Comparison of ENCODE assay signal across 8 cellular contexts in genomic region chr18:61581578-61582204, GRCh38.
DNase-seq lines count a peak whose midpoint lies in the region; ATAC-seq and TF ChIP-seq lines count a peak whose summit lies in the region.

No MANE protein-coding gene starts in this region.

- TF ChIP-seq CTCF in BJ (IDR thresholded peaks at IDR 0.05; ENCODE audit: insufficient read depth, low read depth, low read length) (peak; percentile 99), epithelial cell of esophagus (IDR thresholded peaks at IDR 0.05; ENCODE audit: insufficient read depth, low read depth, low read length, missing control alignments) (peak; percentile 89)

- CTCF ChIA-PET in BJ (lab: Yijun Ruan, JAX), result interaction anchor here (0.6 to 2.9 kb wide), 30 partner anchors 9 to 551 kb away, joined by 3 to 24 read pairs (median 4); no protein-coding TSS in a partner anchor

- H3K4me3 ChIP-seq in BJ (ENCODE audit: low read depth, low read length) (peak overlapping the region; percentile 43), epithelial cell of esophagus (ENCODE audit: low read length) (peak overlapping the region; percentile 43)

- no peaks in the 10 kb centered on the region for H3K36me3 ChIP-seq in BJ (ENCODE audit: control insufficient read depth, insufficient read depth, low read length)

- DNase-seq in BJ (ENCODE audit: low read depth) (no peak), GM19238 (ENCODE audit: insufficient read length, low spot score) (peak; percentile 48), NCI-H82 treated with DMSO at 0.1 percent for 48 hours (lab: John Stamatoyannopoulos, UW; ENCODE audit: unreplicated experiment) (peak; percentile 24), epithelial cell of esophagus (ENCODE audit: low read depth) (peak; percentile 69), middle frontal gyrus (ENCODE audit: extremely low spot score, low spot score) (peak; percentile 22)
- peak; percentile 92 for DNase-seq in activated CD8-positive, alpha-beta memory T cell treated with anti-CD3 and anti-CD28 coated beads, Interleukin-2, amount 50 U/mL, for 48 hours
- DNase-seq in stimulated activated CD8-positive, alpha-beta memory T cell treated with anti-CD3 and anti-CD28 coated beads, Interleukin-2, amount 100 ng/mL, for 48 hours (ENCODE audit: low read depth in 2 of 2), result peak; percentile 40 to 56

- POLR2A ChIA-PET in BJ (lab: Charles Lee), result interaction anchor here (0.6 kb wide), 1 partner anchor 50 kb away, joined by 3 read pairs; no protein-coding TSS in a partner anchor

- H3K27me3 ChIP-seq in BJ (ENCODE audit: control insufficient read depth, insufficient read depth, low read length), result no peaks in the 10 kb centered on the region

- peak; percentile 96 for ATAC-seq in HG03354 (IDR thresholded peaks at IDR 0.05; ENCODE audit: poor library complexity, severe bottlenecking, unreplicated experiment)
